Comparison of ENCODE assay signal across 8 cellular contexts in genomic region chr6:109793793-109794192, GRCh38.
DNase-seq lines count a peak whose midpoint lies in the region; ATAC-seq and TF ChIP-seq lines count a peak whose summit lies in the region.

No MANE protein-coding gene starts in this region.

- no peak overlapping the region for H3K4me3 Mint-ChIP-seq in CD4-positive, CD25-positive, alpha-beta regulatory T cell
- H3K4me3 Mint-ChIP-seq in activated T-cell treated with anti-CD3 and anti-CD28 coated beads, Interleukin-2, amount 50 U/mL, for 4 hours, result no peak overlapping the region

- peaks cover 53% of the 10 kb centered on the region for H3K36me3 Mint-ChIP-seq in CD4-positive, CD25-positive, alpha-beta regulatory T cell
- peaks cover 40% of the 10 kb centered on the region for H3K36me3 Mint-ChIP-seq in activated T-cell treated with anti-CD3 and anti-CD28 coated beads, Interleukin-2, amount 50 U/mL, for 4 hours (ENCODE audit: insufficient read depth)

- TF ChIP-seq CTCF in left ventricle myocardium inferior (IDR thresholded peaks at IDR 0.05; ENCODE audit: borderline replicate concordance), result no peak

- ATAC-seq in CD4-positive, CD25-positive, alpha-beta regulatory T cell (ENCODE audit: low read depth in 2 of 2), result peak in 1 of 2 donors; percentile 68
- ATAC-seq in activated T-cell treated with anti-CD3 and anti-CD28 coated beads, Interleukin-2, amount 50 U/mL, for 4 hours, result peak; percentile 60 to 79
- ATAC-seq in GM18502 (IDR thresholded peaks at IDR 0.05; ENCODE audit: poor library complexity, unreplicated experiment), result no peak

- H3K9me3 ChIP-seq in CD4-positive, CD25-positive, alpha-beta regulatory T cell (ENCODE audit: control insufficient read depth in 2 of 2, low read length in 2 of 2), result no peaks in the 10 kb centered on the region
- no peaks in the 10 kb centered on the region for H3K9me3 ChIP-seq in left ventricle myocardium inferior (replicated peaks)

- peak in 1 of 3 donors; percentile 38 for DNase-seq in CD4-positive, CD25-positive, alpha-beta regulatory T cell
- DNase-seq in HuH-7.5 (ENCODE audit: low spot score) (peak; percentile 32), left ventricle myocardium inferior (no peak), substantia nigra (lab: John Stamatoyannopoulos, UW) (peak in 1 of 49 donors; percentile 28), NCI-H524 treated with DMSO at 0.1 percent for 48 hours (lab: John Stamatoyannopoulos, UW) (no peak)
- no peak for DNase-seq in activated T-cell treated with anti-CD3 and anti-CD28 coated beads, Interleukin-2, amount 50 U/mL, for 4 hours
- DNase-seq in activated CD4-positive, alpha-beta T cell treated with anti-CD3 and anti-CD28 coated beads for 4 hours, result no peak

- intact Hi-C loops in left ventricle myocardium inferior (cut with micrococcal nuclease), result no loop called here

- no peaks in the 10 kb centered on the region for H3K27me3 ChIP-seq in CD4-positive, CD25-positive, alpha-beta regulatory T cell (ENCODE audit: control insufficient read depth, insufficient read depth, low read length)
- H3K27me3 ChIP-seq in left ventricle myocardium inferior (ENCODE audit: low read depth), result no peaks in the 10 kb centered on the region

- no peak overlapping the region for H3K4me3 ChIP-seq in CD4-positive, CD25-positive, alpha-beta regulatory T cell (ENCODE audit: low read depth, low read length)
- H3K4me3 ChIP-seq in left ventricle myocardium inferior, result no peak overlapping the region

- no peaks in the 10 kb centered on the region for H3K9me3 Mint-ChIP-seq in CD4-positive, CD25-positive, alpha-beta regulatory T cell
- H3K9me3 Mint-ChIP-seq in activated T-cell treated with anti-CD3 and anti-CD28 coated beads, Interleukin-2, amount 50 U/mL, for 4 hours, result no peaks in the 10 kb centered on the region

- no peaks in the 10 kb centered on the region for H3K4me1 Mint-ChIP-seq in CD4-positive, CD25-positive, alpha-beta regulatory T cell
- H3K4me1 Mint-ChIP-seq in activated T-cell treated with anti-CD3 and anti-CD28 coated beads, Interleukin-2, amount 50 U/mL, for 4 hours (ENCODE audit: low read depth), result no peaks in the 10 kb centered on the region

- peak overlapping the region in 2 of 3 donors; percentile 48 to 60 for H3K27ac Mint-ChIP-seq in CD4-positive, CD25-positive, alpha-beta regulatory T cell

- peaks cover 14% of the 10 kb centered on the region for H3K36me3 ChIP-seq in CD4-positive, CD25-positive, alpha-beta regulatory T cell (ENCODE audit: control insufficient read depth, insufficient read depth, low read length)
- peaks cover 18% of the 10 kb centered on the region for H3K36me3 ChIP-seq in left ventricle myocardium inferior

- no peaks in the 10 kb centered on the region for H3K4me1 ChIP-seq in CD4-positive, CD25-positive, alpha-beta regulatory T cell (ENCODE audit: control insufficient read depth, insufficient read depth, low read length, poor library complexity, severe bottlenecking)
- H3K4me1 ChIP-seq in left ventricle myocardium inferior, result peaks cover 26% of the 10 kb centered on the region

- H3K27ac ChIP-seq in CD4-positive, CD25-positive, alpha-beta regulatory T cell (ENCODE audit: insufficient read depth, low read length, poor library complexity, severe bottlenecking), result no peak overlapping the region
- H3K27ac ChIP-seq in left ventricle myocardium inferior (replicated peaks), result peak overlapping the region; percentile 52
- peak overlapping the region; percentile 17 for H3K27ac ChIP-seq in substantia nigra (ENCODE audit: low read depth, low read length, poor library complexity, severe bottlenecking)

- H3K27me3 Mint-ChIP-seq in CD4-positive, CD25-positive, alpha-beta regulatory T cell, result no peaks in the 10 kb centered on the region
- no peaks in the 10 kb centered on the region for H3K27me3 Mint-ChIP-seq in activated T-cell treated with anti-CD3 and anti-CD28 coated beads, Interleukin-2, amount 50 U/mL, for 4 hours (ENCODE audit: low read depth)
